ENCODE assay signal across 8 cellular contexts in the genomic region with DNA sequence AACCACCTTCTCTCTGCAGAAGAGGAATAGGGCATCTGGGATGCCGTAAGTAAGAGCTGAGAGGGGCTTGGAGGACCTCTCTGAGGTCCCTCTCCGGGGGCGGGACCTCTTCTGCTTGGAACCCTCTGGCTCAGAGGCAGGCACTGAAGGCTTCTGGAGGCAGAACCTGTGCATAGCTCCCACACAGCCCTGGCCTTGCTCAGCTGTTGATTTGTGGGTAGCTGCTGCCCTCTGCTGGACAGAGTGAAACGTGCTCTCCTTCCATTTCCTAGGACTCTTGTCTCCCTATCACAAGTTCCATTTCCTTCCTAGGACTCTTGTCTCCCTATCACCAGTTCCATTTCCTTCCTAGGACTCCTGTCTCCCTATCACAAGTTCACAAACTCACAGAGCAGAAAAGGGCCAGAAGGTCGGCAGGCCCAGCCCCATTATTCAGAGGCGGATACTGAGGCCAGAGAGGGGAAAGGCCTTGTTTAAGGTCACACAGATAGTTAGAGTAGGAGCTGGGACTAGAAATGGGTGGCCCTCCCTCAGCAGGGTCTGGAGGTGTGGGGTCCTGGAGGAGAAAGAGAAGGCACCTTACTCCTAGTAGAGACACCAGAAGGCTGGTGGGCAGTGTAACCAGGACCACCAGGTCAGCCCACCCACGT. TPM values are rescaled to one million over a fixed set of nuclear protein-coding genes. Genes with fewer than 3 reads are reported as not detected.
DNase-seq lines count a peak whose midpoint lies in the region; ATAC-seq, FAIRE-seq and TF ChIP-seq lines count a peak whose summit lies in the region.

No MANE protein-coding gene starts in this region.

- H3K4me3 ChIP-seq in colonic mucosa (no peak overlapping the region), HepG2 (replicated peaks in 1 of 3; ENCODE audit: insufficient read depth in 1 of 3, low read depth in 2 of 3, low read length in 3 of 3) (no peak overlapping the region)

- TF ChIP-seq CTCF in C4-2B (conservative IDR thresholded peaks at IDR 0.05) (peak; percentile 82), colonic mucosa (IDR thresholded peaks at IDR 0.05) (peak; percentile 64), HepG2 (CRISPR knock-in tag; IDR thresholded peaks at IDR 0.05) (peak; percentile 95)

- H3K9ac ChIP-seq in colonic mucosa (ENCODE audit: low read depth in 2 of 2, low read length in 2 of 2) = no peak overlapping the region
- no peak overlapping the region for H3K9ac ChIP-seq in HepG2 (ENCODE audit: insufficient read depth, low read depth, low read length)

- H3K27me3 ChIP-seq in colonic mucosa (no peaks in the 10 kb centered on the region), HepG2 (ENCODE audit: control insufficient read depth in 1 of 2, insufficient read depth in 2 of 2, low read length in 2 of 2) (no peaks in the 10 kb centered on the region)

- no peak overlapping the region for H2AFZ ChIP-seq in HepG2 (ENCODE audit: low read length)

- H3K27ac ChIP-seq in C4-2B = no peak overlapping the region
- no peak overlapping the region for H3K27ac ChIP-seq in colonic mucosa
- H3K27ac ChIP-seq in HepG2 (ENCODE audit: extremely low read length, insufficient read depth, low read length) = no peak overlapping the region

- ATAC-seq in GM19351 (IDR thresholded peaks at IDR 0.05; ENCODE audit: unreplicated experiment) (peak; percentile 99), HG03439 (IDR thresholded peaks at IDR 0.05; ENCODE audit: unreplicated experiment) (peak; percentile 76), HepG2 (peak; percentile 99)

- H3K36me3 ChIP-seq in colonic mucosa = no peaks in the 10 kb centered on the region
- no peaks in the 10 kb centered on the region; a peak in 1 of 5 replicates for H3K36me3 ChIP-seq in HepG2 (replicated peaks in 1 of 2; ENCODE audit: control insufficient read depth in 1 of 2, insufficient read depth in 2 of 2, low read length in 2 of 2)

- H3K4me1 ChIP-seq in colonic mucosa (no peaks in the 10 kb centered on the region), HepG2 (ENCODE audit: insufficient read depth, low read length) (no peaks in the 10 kb centered on the region)

- no peaks in the 10 kb centered on the region for H4K20me1 ChIP-seq in HepG2 (ENCODE audit: insufficient read depth, low read length)

- in situ Hi-C loops in HepG2 (cut with HindIII; ENCODE audit: extremely low pct_ligation_motif_present, low pct_unique_long_range_greater_than_20kb) = loop anchor here (10.0 kb wide), 1 partner anchor 290 kb away; no protein-coding TSS in a partner anchor

- TF ChIP-seq EP300 in HepG2 (IDR thresholded peaks at IDR 0.05; ENCODE audit: low read depth in 2 of 2, low read length in 2 of 2) (no peak), HepG2 (CRISPR knock-in tag; IDR thresholded peaks at IDR 0.05; ENCODE audit: borderline replicate concordance) (no peak)

- intact Hi-C loops in colonic mucosa (cut with DNase I) (loop anchor here (5.0 to 10.0 kb wide), 4 partner anchors 52 to 397 kb away; no protein-coding TSS in a partner anchor), HepG2 (cut with micrococcal nuclease; ENCODE audit: unreplicated experiment) (loop anchor here (1.0 kb wide), 4 partner anchors 16 to 402 kb away; no protein-coding TSS in a partner anchor)

- peak; percentile 71 to 88 for DNase-seq in NCI-H526 (lab: John Stamatoyannopoulos, UW)
- DNase-seq in activated CD4-positive, alpha-beta T cell treated with anti-CD3 and anti-CD28 coated beads for 48 hours = peak; percentile 86
- peak; percentile 87 for DNase-seq in colonic mucosa
- peak; percentile 75 for DNase-seq in HepG2 (ENCODE audit: low spot score)
- DNase-seq in stimulated activated CD4-positive, alpha-beta T cell treated with anti-CD3 and anti-CD28 coated beads, TNF-alpha, amount 100 ng/mL, for 24 hours (ENCODE audit: low read depth in 3 of 3) = peak; percentile 63 to 72 (median 68)

- POLR2A ChIA-PET in HepG2 (lab: Yijun Ruan, JAX) = no interaction called here

- no peak for TF ChIP-seq POLR2A in HepG2 (IDR thresholded peaks at IDR 0.05; ENCODE audit: insufficient read depth in 1 of 2, low read depth in 2 of 2, low read length in 2 of 2)

- peak; percentile 93 for TF ChIP-seq RAD21 in HepG2 (CRISPR knock-in tag; IDR thresholded peaks at IDR 0.05)

- H3K9me3 ChIP-seq in colonic mucosa (no peaks in the 10 kb centered on the region), HepG2 (ENCODE audit: low read length) (no peaks in the 10 kb centered on the region)

- H3K79me2 ChIP-seq in HepG2 (ENCODE audit: insufficient read depth, low read length) = no peaks in the 10 kb centered on the region

- BruUV-seq in HepG2 (replicated peaks; lab: Mats Ljungman, UMichigan) = no TSS peak

- 50% methylated on average over 4 of the region's 7 CpGs for WGBS in HepG2 (ENCODE audit: low lambda C conversion rate)

- FAIRE-seq in HepG2 (lab: Jason Lieb, UNC) = peak; percentile 95

- no peak overlapping the region for H3K4me2 ChIP-seq in HepG2 (ENCODE audit: low read depth, low read length)

- CTCF ChIA-PET in HepG2 (lab: Yijun Ruan, JAX; ENCODE audit: low intra/inter-chr PET ratio, low total read pairs) = interaction anchor here (1.3 to 2.3 kb wide), 5 partner anchors 13 to 400 kb away, joined by 4 to 29 read pairs (median 7); no protein-coding TSS in a partner anchor

TF ChIP-seq in HepG2, 621 proteins besides CTCF, POLR2A, EP300 and RAD21 (continues in another document):
- no peak for TF ChIP-seq ZBTB7A (CRISPR knock-in tag; IDR thresholded peaks at IDR 0.05)
- no peak for TF ChIP-seq NR2F1 (CRISPR knock-in tag; IDR thresholded peaks at IDR 0.05)
- no peak for TF ChIP-seq ZFP90 (CRISPR knock-in tag; IDR thresholded peaks at IDR 0.05; ENCODE audit: borderline replicate concordance)
- no peak for TF ChIP-seq DR1 (CRISPR knock-in tag; IDR thresholded peaks at IDR 0.05)

RNA-seq across cellular contexts. Expression of a gene that starts 30.3 kb away (rescaled TPM):
- total RNA-seq in colonic mucosa (100 to 1,000 TPM in 1 of 2 donors, 10 to 100 TPM in 1; 90.9 to 144 TPM), HepG2 (2016; rRNA removed; fragmentation: Illumina TruSeq; extraction: Trizol) (140 and 180 TPM in 2 replicates)
- 54.9 and 58.3 TPM in 2 replicates for total RNA-seq in HepG2 (2016; cell fraction: cytosol; rRNA removed; fragmentation: Illumina TruSeq; extraction: Trizol; ENCODE audit: low read depth)
- total RNA-seq in HepG2 (2016; cell fraction: insoluble cytoplasmic fraction; rRNA removed; fragmentation: Illumina TruSeq; extraction: Trizol) = 130 and 180 TPM in 2 replicates
- total RNA-seq in HepG2 (2016; cell fraction: membrane; rRNA removed; fragmentation: Illumina TruSeq; extraction: Trizol) = 96.5 and 104 TPM in 2 replicates
- 98.4 and 111 TPM in 2 replicates for total RNA-seq in HepG2 (2016; cell fraction: nucleus; rRNA removed; fragmentation: Illumina TruSeq; extraction: Trizol)
- 406 and 460 TPM in 2 replicates for polyA plus RNA-seq in HepG2 (2011; rRNA removed)
- 317 and 416 TPM in 2 replicates for polyA plus RNA-seq in HepG2 (2011; cell fraction: cytosol; rRNA removed)
- 244 and 272 TPM in 2 replicates for polyA plus RNA-seq in HepG2 (2011; cell fraction: nucleus; rRNA removed)
- polyA plus RNA-seq in HepG2 (2012) = 137 and 249 TPM in 2 replicates
- polyA plus RNA-seq in HepG2 (2016; cell fraction: cytosol; fragmentation: Illumina TruSeq; extraction: Trizol; ENCODE audit: low read depth) = 43.9 and 53.1 TPM in 2 replicates
- polyA plus RNA-seq in HepG2 (2016; cell fraction: insoluble cytoplasmic fraction; fragmentation: Illumina TruSeq; extraction: Trizol; ENCODE audit: low read depth) = 204 and 207 TPM in 2 replicates
- 86.2 and 94.6 TPM in 2 replicates for polyA plus RNA-seq in HepG2 (2016; cell fraction: membrane; fragmentation: Illumina TruSeq; extraction: Trizol; ENCODE audit: low read depth)
- polyA plus RNA-seq in HepG2 (2016; cell fraction: nucleus; fragmentation: Illumina TruSeq; extraction: Trizol; ENCODE audit: insufficient read depth, low read depth) = 141 and 166 TPM in 2 replicates
- polyA minus RNA-seq in HepG2 (2011; rRNA and poly(A)+ RNA removed; ENCODE audit: low replicate concordance) = 365 and 608 TPM in 2 replicates
- 230 and 276 TPM in 2 replicates for polyA minus RNA-seq in HepG2 (2011; cell fraction: cytosol; rRNA and poly(A)+ RNA removed)
- polyA minus RNA-seq in HepG2 (2011; cell fraction: nucleus; rRNA and poly(A)+ RNA removed) = 219 and 236 TPM in 2 replicates

RNA-seq across cellular contexts. Expression of a gene that starts 59.7 kb away (rescaled TPM):
- 100 to 1,000 TPM in 1 of 2 donors, 10 to 100 TPM in 1; 42.5 to 103 TPM for total RNA-seq in colonic mucosa
- total RNA-seq in HepG2 (2016; rRNA removed; fragmentation: Illumina TruSeq; extraction: Trizol) = 78.3 and 100 TPM in 2 replicates
- 39.7 and 45.3 TPM in 2 replicates for total RNA-seq in HepG2 (2016; cell fraction: cytosol; rRNA removed; fragmentation: Illumina TruSeq; extraction: Trizol; ENCODE audit: low read depth)
- 82.1 and 105 TPM in 2 replicates for total RNA-seq in HepG2 (2016; cell fraction: insoluble cytoplasmic fraction; rRNA removed; fragmentation: Illumina TruSeq; extraction: Trizol)
- 67.8 and 73.9 TPM in 2 replicates for total RNA-seq in HepG2 (2016; cell fraction: membrane; rRNA removed; fragmentation: Illumina TruSeq; extraction: Trizol)
- 32.3 and 39.6 TPM in 2 replicates for total RNA-seq in HepG2 (2016; cell fraction: nucleus; rRNA removed; fragmentation: Illumina TruSeq; extraction: Trizol)
- 14.0 and 19.5 TPM in 2 replicates for polyA plus RNA-seq in HepG2 (2011; rRNA removed)
- 11.4 and 15.5 TPM in 2 replicates for polyA plus RNA-seq in HepG2 (2011; cell fraction: cytosol; rRNA removed)
- polyA plus RNA-seq in HepG2 (2011; cell fraction: nucleus; rRNA removed) = 4.5 and 4.6 TPM in 2 replicates
- 24.6 and 36.2 TPM in 2 replicates for polyA plus RNA-seq in HepG2 (2012)
- polyA plus RNA-seq in HepG2 (2016; cell fraction: cytosol; fragmentation: Illumina TruSeq; extraction: Trizol; ENCODE audit: low read depth) = 46.7 and 63.3 TPM in 2 replicates
- 121 TPM in 2 replicates for polyA plus RNA-seq in HepG2 (2016; cell fraction: insoluble cytoplasmic fraction; fragmentation: Illumina TruSeq; extraction: Trizol; ENCODE audit: low read depth)
- polyA plus RNA-seq in HepG2 (2016; cell fraction: membrane; fragmentation: Illumina TruSeq; extraction: Trizol; ENCODE audit: low read depth) = 69.8 and 73.0 TPM in 2 replicates
- polyA plus RNA-seq in HepG2 (2016; cell fraction: nucleus; fragmentation: Illumina TruSeq; extraction: Trizol; ENCODE audit: insufficient read depth, low read depth) = 58.4 and 59.1 TPM in 2 replicates
- polyA minus RNA-seq in HepG2 (2011; rRNA and poly(A)+ RNA removed; ENCODE audit: low replicate concordance) = 8.0 and 33.3 TPM in 2 replicates
- 5.6 and 6.7 TPM in 2 replicates for polyA minus RNA-seq in HepG2 (2011; cell fraction: cytosol; rRNA and poly(A)+ RNA removed)
- polyA minus RNA-seq in HepG2 (2011; cell fraction: nucleus; rRNA and poly(A)+ RNA removed) = 5.8 and 6.7 TPM in 2 replicates
